Comparison of ENCODE assay signal across 9 cellular contexts in genomic region chr5:67998709-67999251, GRCh38.
DNase-seq lines count a peak whose midpoint lies in the region; ATAC-seq lines count a peak whose summit lies in the region.
"Had no signal": no experiment of that assay in that cellular context is flagged by ENCODE, and none has a peak within 500 bp of the region (broad histone marks: within the 10 kb centered on the region; RNA-seq: fewer than 3 reads in every experiment).

No MANE protein-coding gene starts in this region.

- H2BK120ac ChIP-seq in mesendoderm (ENCODE audit: low read depth, low read length), result no peak overlapping the region

- H3K4me2 ChIP-seq in mesendoderm (ENCODE audit: low read length), result no peak overlapping the region

- no peaks in the 10 kb centered on the region for H3K27me3 ChIP-seq in mesendoderm (ENCODE audit: insufficient read depth, low read length, poor library complexity)

- H3K9me3 Mint-ChIP-seq in effector memory CD8-positive, alpha-beta T cell, result no peaks in the 10 kb centered on the region

- no peak overlapping the region for H3K4me3 Mint-ChIP-seq in effector memory CD8-positive, alpha-beta T cell

- WGBS in mesendoderm (ENCODE audit: extremely low coverage, insufficient coverage, low lambda C conversion rate), result no CpG with 5 or more reads among the region's 7 CpGs

- H3K27ac Mint-ChIP-seq in effector memory CD8-positive, alpha-beta T cell, result no peak overlapping the region

- H3K56ac ChIP-seq in mesendoderm (ENCODE audit: low read length), result no peak overlapping the region

- no peak overlapping the region for H4K8ac ChIP-seq in mesendoderm (ENCODE audit: low read depth, low read length)

- H3K4me1 ChIP-seq in mesendoderm (ENCODE audit: control insufficient read depth, low read depth, low read length), result no peaks in the 10 kb centered on the region

- no peaks in the 10 kb centered on the region for H3K79me2 ChIP-seq in mesendoderm (ENCODE audit: control insufficient read depth, insufficient read depth, low read length)

- H3K23ac ChIP-seq in mesendoderm (ENCODE audit: low read length), result no peak overlapping the region

- no peak overlapping the region for H3K4me3 ChIP-seq in mesendoderm (ENCODE audit: low read length)

- H3K27me3 Mint-ChIP-seq in effector memory CD8-positive, alpha-beta T cell, result peaks cover 3 to 6% of the 10 kb centered on the region in 2 donors

- peak; percentile 52 for DNase-seq in AG08396 (ENCODE audit: low spot score)
- DNase-seq in NCI-H460 (ENCODE audit: extremely low read depth, low read depth), result peak; percentile 94
- DNase-seq in effector memory CD8-positive, alpha-beta T cell, result no peak
- peak; percentile 24 for DNase-seq in mesendoderm
- no peak for DNase-seq in mesenteric fat pad (ENCODE audit: low spot score)
- DNase-seq in effector CD4-positive, alpha-beta T cell, result no peak
- DNase-seq: NCI-H1105 treated with DMSO at 0.1 percent for 48 hours had no signal

- H3K36me3 Mint-ChIP-seq in effector memory CD8-positive, alpha-beta T cell (ENCODE audit: insufficient read depth), result peaks cover 3% of the 10 kb centered on the region

- H2BK15ac ChIP-seq in mesendoderm (replicated peaks; ENCODE audit: low read depth), result no peak overlapping the region

- no peaks in the 10 kb centered on the region for H3K36me3 ChIP-seq in mesendoderm (ENCODE audit: control insufficient read depth, insufficient read depth, low read length)

- H2BK5ac ChIP-seq in mesendoderm (ENCODE audit: low read length), result no peak overlapping the region

- peak; percentile 24 for ATAC-seq in effector memory CD8-positive, alpha-beta T cell (replicated peaks)
- ATAC-seq in GM19452 (IDR thresholded peaks at IDR 0.05; ENCODE audit: unreplicated experiment) (no peak), HG03439 (IDR thresholded peaks at IDR 0.05; ENCODE audit: unreplicated experiment) (no peak)

- no peak overlapping the region for H3K4ac ChIP-seq in mesendoderm (ENCODE audit: low read depth, low read length)

- no peak overlapping the region for H3K18ac ChIP-seq in mesendoderm (ENCODE audit: low read length)

- no peak overlapping the region for H4K5ac ChIP-seq in mesendoderm (ENCODE audit: low read length)

- H2AK5ac ChIP-seq in mesendoderm (ENCODE audit: low read length), result no peak overlapping the region

- H3K27ac ChIP-seq in mesendoderm (ENCODE audit: low read depth, low read length), result no peak overlapping the region

- H3K79me1 ChIP-seq in mesendoderm (ENCODE audit: low read length), result no peaks in the 10 kb centered on the region

- no peak overlapping the region for H3K9ac ChIP-seq in mesendoderm (ENCODE audit: low read length)

- H3K4me1 Mint-ChIP-seq in effector memory CD8-positive, alpha-beta T cell (ENCODE audit: low read depth in 2 of 2), result no peaks in the 10 kb centered on the region

Comparison
In these comparisons a context has a peak if more than half of its experiments do, and no peak if none do; other contexts are left out.
1. DNase-seq: peak in AG08396 (single experiment), NCI-H460 (single experiment) and mesendoderm (single experiment); none in effector memory CD8-positive, alpha-beta T cell (0 of 3), mesenteric fat pad (single experiment) and effector CD4-positive, alpha-beta T cell (single experiment).